Comparison of ENCODE assay signal across 1 cellular context in the genomic region with DNA sequence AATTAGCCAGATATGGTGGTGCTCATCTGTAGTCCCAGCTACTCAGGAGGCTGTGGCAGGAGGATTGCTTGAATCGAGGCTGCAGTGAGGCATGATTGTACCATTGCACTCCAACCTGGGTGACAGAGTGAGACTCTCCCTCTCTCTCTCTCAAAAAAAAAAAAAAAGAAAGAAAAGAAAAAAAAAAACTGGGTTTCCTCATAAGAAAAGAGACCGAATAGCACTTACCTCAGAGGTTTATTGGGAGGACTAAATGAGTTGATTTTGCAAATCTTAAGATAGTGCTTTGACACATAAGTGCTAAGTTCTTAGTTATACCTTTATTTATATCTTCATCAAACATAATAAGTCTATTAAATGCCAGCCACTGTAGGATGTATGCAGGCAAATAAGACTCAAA.
TF ChIP-seq lines count a peak whose summit lies in the region.

No MANE protein-coding gene starts in this region.

TF ChIP-seq in HCT116, 20 proteins besides CTCF, POLR2A, EP300 and RAD21:
- TF ChIP-seq TCF7L2 (IDR thresholded peaks at IDR 0.05; ENCODE audit: borderline replicate concordance, extremely low read depth, insufficient read depth, insufficient read length) (no peak), EGR1 (IDR thresholded peaks at IDR 0.05; ENCODE audit: low read depth) (no peak), ZNF274 (IDR thresholded peaks at IDR 0.05; ENCODE audit: low read depth, low read length) (no peak), ZBTB33 (IDR thresholded peaks at IDR 0.05; ENCODE audit: extremely low read depth, insufficient replicate concordance, low read length) (no peak), SP1 (IDR thresholded peaks at IDR 0.05; ENCODE audit: low read depth) (no peak), EZH2phosphoT487 (IDR thresholded peaks at IDR 0.05; ENCODE audit: borderline replicate concordance) (no peak), YY1 (IDR thresholded peaks at IDR 0.05; ENCODE audit: extremely low read depth, insufficient replicate concordance, low read depth, low read length) (no peak), POLR2AphosphoS5 (IDR thresholded peaks at IDR 0.05; ENCODE audit: low read depth, low read length) (no peak), CBX3 (IDR thresholded peaks at IDR 0.05; ENCODE audit: low read depth) (no peak), ATF3 (IDR thresholded peaks at IDR 0.05) (no peak), JUND (IDR thresholded peaks at IDR 0.05) (no peak), FOSL1 (IDR thresholded peaks at IDR 0.05; ENCODE audit: low read depth) (no peak)
